In genomic region chr1:112815376-112815775, GRCh38 we compare ENCODE assay signal across 1 cellular context.
TF ChIP-seq lines count a peak whose summit lies in the region.

No MANE protein-coding gene starts in this region.

TF ChIP-seq in WTC11, 78 proteins besides CTCF, POLR2A, EP300 and RAD21 (continued from another document):
- no peak for TF ChIP-seq CDX4 (CRISPR knock-in tag; IDR thresholded peaks at IDR 0.05; ENCODE audit: borderline replicate concordance)
- TF ChIP-seq HMGA2 (CRISPR knock-in tag; IDR thresholded peaks at IDR 0.05): no peak
- no peak for TF ChIP-seq TP53 (CRISPR knock-in tag; IDR thresholded peaks at IDR 0.05)
- no peak for TF ChIP-seq TCF7 (CRISPR knock-in tag; IDR thresholded peaks at IDR 0.05; ENCODE audit: low read depth)
- TF ChIP-seq JUN (CRISPR knock-in tag; IDR thresholded peaks at IDR 0.05): no peak
- no peak for TF ChIP-seq JAZF1 (CRISPR knock-in tag; IDR thresholded peaks at IDR 0.05)
